In genomic region chr4:1039493-1040343, GRCh38 we compare ENCODE assay signal across 2 cellular contexts.
TF ChIP-seq lines count a peak whose summit lies in the region.

No MANE protein-coding gene starts in this region.

TF ChIP-seq in SK-N-SH treated with all-trans-retinoic acid at 6 μM for 48 hours, 23 proteins besides CTCF, POLR2A, EP300 and RAD21 (continued from another document):
- no peak for TF ChIP-seq TOX (CRISPR knock-in tag; IDR thresholded peaks at IDR 0.05; ENCODE audit: borderline replicate concordance)
- TF ChIP-seq ZFP3 (CRISPR knock-in tag; IDR thresholded peaks at IDR 0.05) = no peak

TF ChIP-seq in SK-N-SH, 30 proteins besides CTCF, POLR2A, EP300 and RAD21 (continued from another document):
- TF ChIP-seq REST (IDR thresholded peaks at IDR 0.05; ENCODE audit: low read depth, low read length) (no peak), JUND (IDR thresholded peaks at IDR 0.05) (no peak), TCF12 (IDR thresholded peaks at IDR 0.05) (no peak), TAF1 (IDR thresholded peaks at IDR 0.05; ENCODE audit: borderline replicate concordance, low read depth, low read length) (no peak), USF1 (IDR thresholded peaks at IDR 0.05; ENCODE audit: borderline replicate concordance, low read depth) (no peak), NFIC (IDR thresholded peaks at IDR 0.05; ENCODE audit: borderline replicate concordance) (no peak), RXRA (IDR thresholded peaks at IDR 0.05; ENCODE audit: borderline replicate concordance, low read depth) (no peak), TEAD4 (IDR thresholded peaks at IDR 0.05; ENCODE audit: borderline replicate concordance, insufficient read depth) (no peak), FOXJ3 (CRISPR knock-in tag; IDR thresholded peaks at IDR 0.05) (no peak), PBX3 (IDR thresholded peaks at IDR 0.05) (no peak), MXI1 (IDR thresholded peaks at IDR 0.05; ENCODE audit: low read depth, low read length) (no peak)
